ENCODE assay signal across 1 cellular context in the genomic region with DNA sequence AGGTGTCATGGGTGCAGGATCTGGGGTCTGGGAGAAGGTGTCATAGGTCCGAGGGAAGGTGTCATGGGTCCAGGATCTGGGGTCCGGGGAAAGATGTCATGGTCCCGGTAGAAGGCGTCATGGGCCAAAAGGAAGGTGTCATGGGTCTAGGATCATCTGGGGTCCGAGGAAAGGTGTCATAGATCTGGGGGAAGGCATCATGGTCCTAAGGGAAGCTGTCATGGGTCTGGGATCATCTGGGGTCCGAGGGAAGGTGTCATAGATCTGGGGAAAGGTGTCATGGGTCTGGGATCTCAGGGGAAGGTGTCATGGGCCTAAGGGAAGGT.
TF ChIP-seq lines count a peak whose summit lies in the region.

No MANE protein-coding gene starts in this region.

TF ChIP-seq in endothelial cell of umbilical vein, 7 proteins besides CTCF, POLR2A, EP300 and RAD21:
- no peak for TF ChIP-seq FOS (IDR thresholded peaks at IDR 0.05; ENCODE audit: borderline replicate concordance, insufficient read depth, low read length)
- no peak for TF ChIP-seq EZH2 (IDR thresholded peaks at IDR 0.05; ENCODE audit: borderline replicate concordance, low read depth, low read length, severe bottlenecking)
- TF ChIP-seq, protein P1, sequence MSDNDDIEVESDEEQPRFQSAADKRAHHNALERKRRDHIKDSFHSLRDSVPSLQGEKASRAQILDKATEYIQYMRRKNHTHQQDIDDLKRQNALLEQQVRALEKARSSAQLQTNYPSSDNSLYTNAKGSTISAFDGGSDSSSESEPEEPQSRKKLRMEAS (IDR thresholded peaks at IDR 0.05; ENCODE audit: insufficient read depth, insufficient read length): no peak
- TF ChIP-seq MYC (IDR thresholded peaks at IDR 0.05; ENCODE audit: low read depth, low read length): no peak
- TF ChIP-seq JUN (IDR thresholded peaks at IDR 0.05; ENCODE audit: borderline replicate concordance, insufficient read depth, insufficient read length, low read depth): no peak
- TF ChIP-seq GATA2 (IDR thresholded peaks at IDR 0.05; ENCODE audit: insufficient read depth, insufficient read length, low read depth, low read length): no peak
